1 cellular context compared by ENCODE assay signal in the genomic region with DNA sequence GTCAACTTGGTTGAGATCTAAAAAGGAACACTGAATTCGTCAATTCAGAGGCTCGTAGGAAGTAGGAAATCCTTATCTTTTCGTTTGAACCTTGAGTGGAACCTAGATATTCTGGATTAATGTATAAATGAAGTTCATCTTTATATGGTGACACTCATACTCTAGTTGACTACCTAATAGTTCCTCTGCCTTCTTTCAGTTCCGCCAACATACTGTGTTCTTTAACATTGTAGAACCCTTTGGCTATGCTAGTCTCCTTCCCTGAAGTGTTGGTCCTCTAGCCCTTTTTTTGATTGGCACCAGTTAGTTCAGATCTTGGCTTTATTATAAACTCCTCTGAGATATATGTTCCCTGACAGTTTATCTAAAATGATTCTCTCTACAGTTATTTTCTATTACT.
TF ChIP-seq lines count a peak whose summit lies in the region.

No MANE protein-coding gene starts in this region.

TF ChIP-seq in GM12878, 131 proteins besides CTCF, POLR2A, EP300 and RAD21:
- no peak for TF ChIP-seq CEBPB (IDR thresholded peaks at IDR 0.05; ENCODE audit: borderline replicate concordance in 1 of 2, low read depth in 2 of 2, low read length in 2 of 2)
- 0 out of 2 replicates have a peak, but pooled peaks have one; percentile 24 for TF ChIP-seq SPI1 (IDR thresholded peaks at IDR 0.05; ENCODE audit: borderline replicate concordance, insufficient read depth, low read depth, low read length)
- TF ChIP-seq, protein P1, sequence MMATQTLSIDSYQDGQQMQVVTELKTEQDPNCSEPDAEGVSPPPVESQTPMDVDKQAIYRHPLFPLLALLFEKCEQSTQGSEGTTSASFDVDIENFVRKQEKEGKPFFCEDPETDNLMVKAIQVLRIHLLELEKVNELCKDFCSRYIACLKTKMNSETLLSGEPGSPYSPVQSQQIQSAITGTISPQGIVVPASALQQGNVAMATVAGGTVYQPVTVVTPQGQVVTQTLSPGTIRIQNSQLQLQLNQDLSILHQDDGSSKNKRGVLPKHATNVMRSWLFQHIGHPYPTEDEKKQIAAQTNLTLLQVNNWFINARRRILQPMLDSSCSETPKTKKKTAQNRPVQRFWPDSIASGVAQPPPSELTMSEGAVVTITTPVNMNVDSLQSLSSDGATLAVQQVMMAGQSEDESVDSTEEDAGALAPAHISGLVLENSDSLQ (IDR thresholded peaks at IDR 0.05): peak; percentile 37; the same call in 1 of the 2 replicates
